In genomic region chr12:43899574-43899973, GRCh38 we compare ENCODE assay signal across 17 cellular contexts.
"Had no signal": no experiment of that assay in that cellular context is flagged by ENCODE, and none has a peak within 500 bp of the region (broad histone marks: within the 10 kb centered on the region; RNA-seq: fewer than 3 reads in every experiment).

No MANE protein-coding gene starts in this region.

- H3K4me3 Mint-ChIP-seq: mesothelial cell of epicardium; naive B cell; naive thymus-derived CD8-positive, alpha-beta T cell had no signal

- ATAC-seq: foreskin keratinocyte; gastroesophageal sphincter; heart left ventricle; left cardiac atrium; left lung; left ventricle myocardium superior; lower lobe of right lung; mucosa of descending colon; naive thymus-derived CD8-positive, alpha-beta T cell had no signal

- H3K27me3 Mint-ChIP-seq: naive B cell; naive thymus-derived CD8-positive, alpha-beta T cell had no signal

- H3K27ac Mint-ChIP-seq: mesothelial cell of epicardium; naive B cell; naive thymus-derived CD8-positive, alpha-beta T cell had no signal

- DNase-seq: dermis blood vessel endothelial cell; dorsolateral prefrontal cortex; effector CD4-positive, alpha-beta T cell; effector memory CD4-positive, alpha-beta T cell; foreskin keratinocyte; heart left ventricle; hypothalamus; left cardiac atrium; left lung; left ventricle myocardium superior; lower lobe of right lung; mesenchymal stem cell; mucosa of descending colon; naive B cell; naive thymus-derived CD8-positive, alpha-beta T cell had no signal
